In genomic region chr7:158355456-158356065, GRCh38 we compare ENCODE assay signal across 1 cellular context.
TF ChIP-seq lines count a peak whose summit lies in the region.

No MANE protein-coding gene starts in this region.

TF ChIP-seq in Ishikawa, 13 proteins besides CTCF, POLR2A, EP300 and RAD21 (continued from another document):
- no peak for TF ChIP-seq REST (IDR thresholded peaks at IDR 0.05; ENCODE audit: low read depth)
